In the genomic region with DNA sequence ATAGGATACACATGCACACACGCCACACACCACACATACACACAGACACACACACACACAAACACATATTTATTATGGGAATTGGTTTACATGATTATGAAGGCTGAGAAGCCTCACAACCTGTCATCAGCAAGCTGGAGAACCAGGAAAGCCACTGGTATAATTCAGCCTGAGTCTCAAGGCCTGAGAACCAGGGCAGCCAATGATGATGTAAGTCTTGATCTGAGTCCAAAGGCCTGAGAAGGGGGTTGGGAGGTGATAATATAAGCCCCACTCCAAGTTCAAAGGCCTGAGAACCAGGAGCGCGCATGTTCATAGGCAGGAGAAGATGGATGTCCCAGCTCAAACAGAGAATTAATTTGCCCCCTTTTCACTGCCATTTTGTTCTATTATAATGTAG, we compare ENCODE assay signal across 9 cellular contexts. TPM values are rescaled to one million over a fixed set of nuclear protein-coding genes. Genes with fewer than 3 reads are reported as not detected.
"Had no signal": no experiment of that assay in that cellular context is flagged by ENCODE, and none has a peak within 500 bp of the region (broad histone marks: within the 10 kb centered on the region; RNA-seq: fewer than 3 reads in every experiment).

No MANE protein-coding gene starts in this region.

- H3K4me3 ChIP-seq: K562 had no signal

- H3K9ac ChIP-seq: KMS-11 had no signal

- H3K27ac ChIP-seq: HL-60, KMS-11 had no signal

- DNase-seq: IMR-90, KBM-7, KG1 had no signal

- H3K4me2 ChIP-seq: KMS-11 had no signal

- ATAC-seq: K562 had no signal

- FAIRE-seq: HTR-8/SVneo, K562 had no signal

RNA-seq across cellular contexts. Expression of a gene that starts 18.7 kb away (rescaled TPM):
- total RNA-seq: HT-29, IMR-90 had no signal
- polyA plus RNA-seq: IgD-negative memory B cell, IMR-90, K562 had no signal
